ENCODE assay signal across 21 cellular contexts in the genomic region with DNA sequence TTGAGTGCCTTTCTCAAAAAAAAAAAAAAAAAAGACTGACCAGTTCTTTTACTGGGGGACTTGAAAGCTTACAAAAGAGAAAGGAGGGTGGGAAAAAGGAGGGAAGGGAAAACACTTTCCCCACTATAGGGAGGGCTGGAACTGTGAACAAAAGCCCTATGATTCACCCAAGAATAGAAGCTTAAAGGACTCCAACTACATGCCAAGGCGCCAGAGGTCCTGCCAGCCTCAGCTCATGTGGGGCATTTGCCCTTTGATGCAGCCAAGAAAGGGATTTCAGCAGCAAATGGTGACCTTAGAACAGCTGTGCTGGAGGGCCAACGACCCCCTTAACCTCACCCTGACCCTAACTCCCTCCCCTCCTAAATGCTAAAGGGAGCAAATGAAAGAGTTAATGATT.
"Had no signal": no experiment of that assay in that cellular context is flagged by ENCODE, and none has a peak within 500 bp of the region (broad histone marks: within the 10 kb centered on the region; RNA-seq: fewer than 3 reads in every experiment).

No MANE protein-coding gene starts in this region.

- H3K9me3 Mint-ChIP-seq: activated T-helper 1 cell treated with anti-CD3 and anti-CD28 coated beads, Interleukin-12 subunit alpha, Interleukin-12 subunit beta, Interleukin-2, Interleukin-4 antibody, amounts not matched to agents 30 ng/mL and 10 ng/mL and 1 ng/mL, durations not matched to agents 14 hours and 24 hours and 36 hours; central memory CD8-positive, alpha-beta T cell; stimulated activated effector memory CD8-positive, alpha-beta T cell treated with anti-CD3 and anti-CD28 coated beads, Interleukin-12 subunit alpha, Interleukin-12 subunit beta, amount 100 ng/mL, for 72 hours; T-helper 2 cell treated with Interferon-gamma antibody and Interleukin-4, amounts not matched to agents 5 μg/mL and 100 μg/mL, for 36 hours; WTC11 had no signal

- ATAC-seq: activated CD4-positive, alpha-beta T cell treated with anti-CD3 and anti-CD28 coated beads for 36 hours; gastrocnemius medialis; lower lobe of right lung; right lobe of liver; stimulated activated effector memory CD8-positive, alpha-beta T cell treated with anti-CD3 and anti-CD28 coated beads, Interleukin-12 subunit alpha, Interleukin-12 subunit beta, amount 100 ng/mL, for 72 hours; upper lobe of right lung; WTC11 had no signal

- H3K27me3 Mint-ChIP-seq: central memory CD8-positive, alpha-beta T cell had no signal

- H3K4me1 ChIP-seq: gastrocnemius medialis, lower lobe of right lung, right lobe of liver, stomach, upper lobe of right lung had no signal

- H3K27me3 ChIP-seq: brain microvascular endothelial cell, gastrocnemius medialis, ovary, right lobe of liver had no signal

- H3K4me3 ChIP-seq: coronary artery, gastrocnemius medialis, lower lobe of right lung, ovary, right lobe of liver, smooth muscle cell, stomach, upper lobe of right lung had no signal

- H3K4me1 Mint-ChIP-seq: activated CD4-positive, alpha-beta T cell treated with anti-CD3 and anti-CD28 coated beads for 36 hours; central memory CD8-positive, alpha-beta T cell; stimulated activated effector memory CD8-positive, alpha-beta T cell treated with anti-CD3 and anti-CD28 coated beads, Interleukin-12 subunit alpha, Interleukin-12 subunit beta, amount 100 ng/mL, for 72 hours; WTC11 had no signal

- H3K36me3 Mint-ChIP-seq: activated naive CD8-positive, alpha-beta T cell; stimulated activated effector memory CD8-positive, alpha-beta T cell treated with anti-CD3 and anti-CD28 coated beads, Interleukin-12 subunit alpha, Interleukin-12 subunit beta, amount 100 ng/mL, for 72 hours; WTC11 had no signal

- DNase-seq: activated CD4-positive, alpha-beta T cell treated with anti-CD3 and anti-CD28 coated beads for 36 hours; activated CD4-positive, alpha-beta T cell treated with anti-CD3 and anti-CD28 coated beads, Interleukin-2, amount 50 U/mL, for 48 hours; activated gamma-delta T cell treated with Interleukin-2 at 50 U/mL for 16 hours; activated T-cell treated with anti-CD3 and anti-CD28 coated beads for 4 hours; brain microvascular endothelial cell; gastrocnemius medialis; lower lobe of right lung; ovary; right lobe of liver; SK-N-SH; stimulated activated CD4-positive, alpha-beta T cell treated with anti-CD3 and anti-CD28 coated beads, Interleukin-4, amount 100 ng/mL, for 1 hour; stomach; upper lobe of right lung had no signal

- H3K9me3 ChIP-seq: gastrocnemius medialis, lower lobe of right lung, ovary, right lobe of liver, SK-N-SH, stomach, upper lobe of right lung had no signal

- H3K27ac Mint-ChIP-seq: activated CD4-positive, alpha-beta T cell treated with anti-CD3 and anti-CD28 coated beads for 36 hours; activated naive CD8-positive, alpha-beta T cell; activated T-helper 1 cell treated with anti-CD3 and anti-CD28 coated beads, Interleukin-12 subunit alpha, Interleukin-12 subunit beta, Interleukin-2, Interleukin-4 antibody, amounts not matched to agents 30 ng/mL and 10 ng/mL and 1 ng/mL, durations not matched to agents 14 hours and 24 hours and 36 hours; stimulated activated effector memory CD8-positive, alpha-beta T cell treated with anti-CD3 and anti-CD28 coated beads, Interleukin-12 subunit alpha, Interleukin-12 subunit beta, amount 100 ng/mL, for 72 hours; T-helper 2 cell treated with Interferon-gamma antibody and Interleukin-4, amounts not matched to agents 5 μg/mL and 100 μg/mL, for 36 hours; WTC11 had no signal

- H3K4me3 Mint-ChIP-seq: activated CD4-positive, alpha-beta T cell treated with anti-CD3 and anti-CD28 coated beads for 36 hours; activated naive CD8-positive, alpha-beta T cell; activated T-helper 1 cell treated with anti-CD3 and anti-CD28 coated beads, Interleukin-12 subunit alpha, Interleukin-12 subunit beta, Interleukin-2, Interleukin-4 antibody, amounts not matched to agents 30 ng/mL and 10 ng/mL and 1 ng/mL, durations not matched to agents 14 hours and 24 hours and 36 hours; central memory CD8-positive, alpha-beta T cell; stimulated activated effector memory CD8-positive, alpha-beta T cell treated with anti-CD3 and anti-CD28 coated beads, Interleukin-12 subunit alpha, Interleukin-12 subunit beta, amount 100 ng/mL, for 72 hours; T-helper 2 cell treated with Interferon-gamma antibody and Interleukin-4, amounts not matched to agents 5 μg/mL and 100 μg/mL, for 36 hours; WTC11 had no signal

- H3K36me3 ChIP-seq: brain microvascular endothelial cell, gastrocnemius medialis, lower lobe of right lung, ovary, right lobe of liver, stomach, upper lobe of right lung had no signal

- H3K27ac ChIP-seq: brain microvascular endothelial cell, coronary artery, gastrocnemius medialis, lower lobe of right lung, ovary, right lobe of liver, stomach, upper lobe of right lung had no signal
